Comparison of ENCODE assay signal across 11 cellular contexts in the genomic region with DNA sequence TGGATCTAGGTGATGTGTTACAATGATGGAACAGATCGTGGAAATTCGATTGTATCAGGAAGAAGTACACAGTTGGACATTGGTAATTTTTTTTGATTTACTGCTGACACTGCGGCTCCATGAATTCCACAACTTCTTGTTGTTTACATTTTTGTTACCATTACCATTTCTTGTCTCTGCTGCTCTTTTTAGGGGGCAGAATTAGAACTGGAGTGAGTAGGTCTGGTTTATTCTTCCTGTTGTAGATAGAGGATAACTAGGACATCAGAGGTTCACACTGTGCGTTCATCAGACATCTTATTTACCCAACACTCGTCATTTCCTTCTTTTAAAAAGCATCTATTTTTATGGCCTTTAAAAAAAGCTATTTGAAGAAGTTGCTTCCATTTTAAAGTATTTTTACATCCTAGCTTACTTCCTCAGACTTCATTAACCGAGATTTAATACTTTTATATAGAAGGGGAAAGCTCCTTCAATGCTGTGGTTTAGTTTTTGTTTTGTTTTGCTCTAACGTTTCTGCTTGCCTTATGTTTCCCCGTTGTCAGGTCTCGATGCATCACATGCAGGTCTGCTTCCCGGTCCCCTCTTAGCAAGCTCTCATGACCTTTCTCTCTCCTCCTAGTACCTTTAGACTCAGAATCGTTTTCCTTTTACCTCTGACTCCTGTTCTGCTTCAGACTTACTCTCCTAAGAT.
DNase-seq lines count a peak whose midpoint lies in the region; ATAC-seq and TF ChIP-seq lines count a peak whose summit lies in the region.
"Had no signal": no experiment of that assay in that cellular context is flagged by ENCODE, and none has a peak within 500 bp of the region (broad histone marks: within the 10 kb centered on the region; RNA-seq: fewer than 3 reads in every experiment).

No MANE protein-coding gene starts in this region.

- H3K4me3 ChIP-seq in GM12864 (ENCODE audit: low read depth, low read length) = peak overlapping the region; percentile 37

- no peak for TF ChIP-seq CTCF in GM12864 (IDR thresholded peaks at IDR 0.05; ENCODE audit: low read depth, low read length, missing control alignments)

- DNase-seq in GM12864 (ENCODE audit: low read depth) = no peak
- peak; percentile 23 for DNase-seq in left kidney (ENCODE audit: low read depth, low spot score)
- DNase-seq in SIG-M5 (lab: John Stamatoyannopoulos, UW) = no peak
- no peak for DNase-seq in cardiac septum (ENCODE audit: low spot score)
- DNase-seq in NCI-H2196 (lab: John Stamatoyannopoulos, UW; ENCODE audit: unreplicated experiment) = no peak
- DNase-seq: dermis blood vessel endothelial cell, DMS 273 treated with DMSO at 0.1 percent for 48 hours, NCI-H226 had no signal

- peak; percentile 56 for ATAC-seq in GM21390 (IDR thresholded peaks at IDR 0.05; ENCODE audit: unreplicated experiment)
- ATAC-seq in HG03571 (IDR thresholded peaks at IDR 0.05; ENCODE audit: unreplicated experiment) = peak; percentile 52
- ATAC-seq in HG03457 (IDR thresholded peaks at IDR 0.05; ENCODE audit: unreplicated experiment) = no peak

- intact Hi-C loops in cardiac septum (cut with DNase I) = no loop called here
